In genomic region chr14:92511472-92512247, GRCh38 we compare ENCODE assay signal across 8 cellular contexts. TPM values are rescaled to one million over a fixed set of nuclear protein-coding genes. Genes with fewer than 3 reads are reported as not detected.
DNase-seq lines count a peak whose midpoint lies in the region; ATAC-seq lines count a peak whose summit lies in the region.

No MANE protein-coding gene starts in this region.

- no peaks in the 10 kb centered on the region for H3K27me3 ChIP-seq in Karpas-422 (ENCODE audit: low read length)

- ATAC-seq in HG03442 (IDR thresholded peaks at IDR 0.05; ENCODE audit: unreplicated experiment) (no peak), HG03457 (IDR thresholded peaks at IDR 0.05; ENCODE audit: unreplicated experiment) (no peak)

- H3K9ac ChIP-seq in Karpas-422 (ENCODE audit: low read length) = no peak overlapping the region

- no peak overlapping the region for H2AFZ ChIP-seq in Karpas-422 (ENCODE audit: low read length)

- H3K4me3 ChIP-seq in skin epidermis (no peak overlapping the region), Karpas-422 (ENCODE audit: low read length) (no peak overlapping the region)

- DNase-seq in H4 (ENCODE audit: low spot score) = peak; percentile 83
- peak; percentile 83 for DNase-seq in SW480 (ENCODE audit: low spot score)
- peak; percentile 97 for DNase-seq in glomerular visceral epithelial cell (ENCODE audit: extremely low spot score)
- no peak for DNase-seq in NCI-H2196 treated with DMSO at 0.1 percent for 48 hours (lab: John Stamatoyannopoulos, UW; ENCODE audit: unreplicated experiment)
- DNase-seq in Karpas-422 = no peak

- H3K9me3 ChIP-seq in Karpas-422 (ENCODE audit: low read length) = no peaks in the 10 kb centered on the region

- no peaks in the 10 kb centered on the region for H3K36me3 ChIP-seq in Karpas-422 (ENCODE audit: insufficient read depth, low read length)

- no peaks in the 10 kb centered on the region for H3K9me2 ChIP-seq in Karpas-422 (replicated peaks; ENCODE audit: insufficient read depth, low read length)

- H3K4me1 ChIP-seq in Karpas-422 (ENCODE audit: low read length) = peaks cover 7% of the 10 kb centered on the region

- H4K20me1 ChIP-seq in Karpas-422 (ENCODE audit: insufficient read depth, low read depth, low read length) = 0 out of 2 replicates have a peak, but pooled peaks cover 2% of the 10 kb centered on the region

- no peak overlapping the region for H3K4me2 ChIP-seq in Karpas-422 (ENCODE audit: low read depth, low read length, poor library complexity, severe bottlenecking)

- H3K27ac ChIP-seq in skin epidermis (peak overlapping the region in 11 of 21 experiments; percentile 11 to 79 (median 42)), Karpas-422 (ENCODE audit: low read length) (no peak overlapping the region)

- H3K79me2 ChIP-seq in Karpas-422 (ENCODE audit: low read length) = no peaks in the 10 kb centered on the region

RNA-seq across cellular contexts. Expression of gene RIN3, which starts 1.9 kb away (rescaled TPM):
- 1.2 and 1.7 TPM in 2 replicates for total RNA-seq in H4 (2014; rRNA removed; shearing (Covaris generic))
- total RNA-seq in Karpas-422 (2014; rRNA removed; shearing (Covaris generic); ENCODE audit: low replicate concordance) = not detected in 2 replicates

Comparison
In these comparisons a context has a peak if more than half of its experiments do, and no peak if none do; other contexts are left out.
1. DNase-seq: peak in H4 (single experiment), SW480 (single experiment) and glomerular visceral epithelial cell (single experiment); none in NCI-H2196 treated with DMSO at 0.1 percent for 48 hours (single experiment) and Karpas-422 (single experiment).